In genomic region chr1:154609398-154610380, GRCh38 we compare ENCODE assay signal across 8 cellular contexts. TPM values are rescaled to one million over a fixed set of nuclear protein-coding genes. Genes with fewer than 3 reads are reported as not detected.
A peak's percentile ranks its signal among the peaks of the same experiment; 100 is the strongest.
DNase-seq lines count a peak whose midpoint lies in the region; ATAC-seq, FAIRE-seq and TF ChIP-seq lines count a peak whose summit lies in the region.

No MANE protein-coding gene starts in this region.

- in situ Hi-C loops in Panc1 (cut with HindIII; ENCODE audit: low pct_unique_long_range_greater_than_20kb, low sequenced_read_pairs): no loop called here

- H3K9me3 Mint-ChIP-seq in activated naive CD8-positive, alpha-beta T cell (ENCODE audit: low read depth): no peaks in the 10 kb centered on the region
- H3K9me3 Mint-ChIP-seq in memory B cell: no peaks in the 10 kb centered on the region

- H3K9me3 ChIP-seq in Panc1 (ENCODE audit: control insufficient read depth, insufficient read depth, low read depth, low read length): no peaks in the 10 kb centered on the region

- H3K4me1 ChIP-seq in Panc1 (ENCODE audit: control insufficient read depth, insufficient read depth, low read length): peaks cover 40% of the 10 kb centered on the region

- FAIRE-seq in HTR-8/SVneo (lab: Jason Lieb, UNC): no peak

- POLR2A ChIA-PET in Panc1 (lab: Charles Lee): interaction anchor here (0.6 kb wide), 1 partner anchor 24 kb away, joined by 3 read pairs; no protein-coding TSS in a partner anchor

- peak overlapping the region; percentile 99 for H3K27ac Mint-ChIP-seq in activated naive CD8-positive, alpha-beta T cell
- peak overlapping the region; percentile 98 for H3K27ac Mint-ChIP-seq in memory B cell

- DNase-seq in Panc1 (ENCODE audit: low read depth, low spot score): no peak
- no peak for DNase-seq in memory B cell (ENCODE audit: low spot score in 2 of 2)
- no peak for DNase-seq in substantia nigra (lab: John Stamatoyannopoulos, UW)
- no peak for DNase-seq in HTR-8/SVneo (ENCODE audit: insufficient read length, low spot score)

- peaks cover 65% of the 10 kb centered on the region for H3K4me1 Mint-ChIP-seq in activated naive CD8-positive, alpha-beta T cell (ENCODE audit: low read depth)
- H3K4me1 Mint-ChIP-seq in memory B cell: peaks cover 40% of the 10 kb centered on the region

- no peak for TF ChIP-seq CTCF in Panc1 (IDR thresholded peaks at IDR 0.05)

- peak overlapping the region; percentile 97 for H3K4me3 Mint-ChIP-seq in activated naive CD8-positive, alpha-beta T cell
- H3K4me3 Mint-ChIP-seq in memory B cell: peak overlapping the region; percentile 75

- peaks cover 10% of the 10 kb centered on the region for H3K36me3 Mint-ChIP-seq in activated naive CD8-positive, alpha-beta T cell
- H3K36me3 Mint-ChIP-seq in memory B cell: peaks cover 2% of the 10 kb centered on the region

- no TSS peak for BruUV-seq in Panc1 (replicated peaks; lab: Mats Ljungman, UMichigan)

- no peaks in the 10 kb centered on the region for H3K27me3 ChIP-seq in Panc1 (ENCODE audit: control insufficient read depth, insufficient read depth, low read length)

- H3K27ac ChIP-seq in Panc1 (ENCODE audit: low read length) (peak overlapping the region; percentile 96), substantia nigra (ENCODE audit: low read depth, low read length, poor library complexity, severe bottlenecking) (peak overlapping the region; percentile 90)

- ATAC-seq in Panc1 (peak; percentile 51), memory B cell (ENCODE audit: low read depth) (no peak), GM19467 (IDR thresholded peaks at IDR 0.05; ENCODE audit: unreplicated experiment) (no peak), HG02938 (IDR thresholded peaks at IDR 0.05; ENCODE audit: unreplicated experiment) (no peak)

- H3K4me3 ChIP-seq in Panc1 (ENCODE audit: low read depth in 2 of 2, low read length in 2 of 2): peak overlapping the region in 1 of 2 experiments; percentile 94; a peak in 1 of 4 replicates

- H3K27me3 Mint-ChIP-seq in activated naive CD8-positive, alpha-beta T cell: no peaks in the 10 kb centered on the region
- H3K27me3 Mint-ChIP-seq in memory B cell: no peaks in the 10 kb centered on the region

- TF ChIP-seq POLR2A in GM15510 (IDR thresholded peaks at IDR 0.05; ENCODE audit: borderline replicate concordance, extremely low read depth, insufficient read length): peak; percentile 2

- peaks cover 6% of the 10 kb centered on the region; the same call in 1 of the 2 replicates for H3K36me3 ChIP-seq in Panc1 (ENCODE audit: control insufficient read depth, insufficient read depth, low read length)

- intact Hi-C loops in Panc1 (cut with micrococcal nuclease; ENCODE audit: unreplicated experiment): no loop called here

- CTCF ChIA-PET in Panc1 (lab: Charles Lee): interaction anchor here (0.6 kb wide), 1 partner anchor 441 kb away, joined by 3 read pairs; the partner anchor contains the start of gene ADAM15

RNA-seq across cellular contexts. Expression of gene ADAR, which starts 1.7 kb away (rescaled TPM):
- 136 TPM for total RNA-seq in Panc1 (2021; ENCODE audit: unreplicated experiment)
- polyA plus RNA-seq in Panc1 (2012; ENCODE audit: insufficient read length): 88.1 TPM

RNA-seq across cellular contexts. Expression of gene CHRNB2, which starts 42.1 kb away (rescaled TPM):
- total RNA-seq in Panc1 (2021; ENCODE audit: unreplicated experiment): 0.21 TPM
- 0.56 TPM for polyA plus RNA-seq in Panc1 (2012; ENCODE audit: insufficient read length)

RNA-seq across cellular contexts. Expression of gene UBE2Q1, which starts 51.2 kb away (rescaled TPM):
- 96.0 TPM for total RNA-seq in Panc1 (2021; ENCODE audit: unreplicated experiment)
- 153 TPM for polyA plus RNA-seq in Panc1 (2012; ENCODE audit: insufficient read length)
